11 cellular contexts compared by ENCODE assay signal in the genomic region with DNA sequence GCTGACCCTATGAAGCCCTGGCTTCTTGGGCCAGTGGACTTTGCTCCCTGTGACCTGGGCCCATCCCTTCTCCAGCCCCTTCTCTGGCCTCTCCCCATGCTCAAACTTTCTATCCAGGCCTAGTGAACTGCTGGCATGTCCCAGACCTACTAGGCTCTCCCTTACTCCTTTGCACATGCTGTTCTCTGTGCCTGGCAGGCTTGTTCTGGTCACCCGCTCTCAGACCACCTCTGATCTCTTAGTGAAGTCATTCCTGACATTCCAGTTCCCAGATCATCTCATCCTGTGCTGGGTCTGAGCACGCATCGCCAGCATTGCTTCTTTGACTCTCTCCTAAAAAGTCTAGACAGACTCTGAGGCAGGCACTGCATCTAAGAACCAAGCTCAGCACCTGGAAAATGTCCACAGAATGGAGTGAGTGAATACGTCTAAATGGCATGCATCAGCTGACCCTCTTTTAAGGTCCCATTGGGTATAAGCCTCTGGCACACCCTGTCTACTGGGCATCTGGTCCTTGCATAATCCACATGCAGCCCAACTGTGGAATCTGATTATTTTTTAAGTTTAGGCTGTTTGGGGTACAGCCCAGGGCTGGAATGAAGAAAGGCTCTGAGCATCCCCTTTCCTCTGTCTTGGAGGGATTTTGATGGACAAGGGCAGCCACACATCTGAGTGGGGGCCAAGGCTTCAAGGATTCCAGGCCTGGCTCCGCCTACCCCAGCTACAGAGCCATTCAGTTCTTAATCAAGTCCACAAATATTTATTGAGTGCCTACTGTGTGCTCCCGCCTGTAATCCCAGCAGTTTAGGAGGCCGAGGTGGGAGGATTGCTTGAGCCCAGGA.
DNase-seq lines count a peak whose midpoint lies in the region; ATAC-seq and TF ChIP-seq lines count a peak whose summit lies in the region.
"Had no signal": no experiment of that assay in that cellular context is flagged by ENCODE, and none has a peak within 500 bp of the region (broad histone marks: within the 10 kb centered on the region; RNA-seq: fewer than 3 reads in every experiment).

No MANE protein-coding gene starts in this region.

- peak overlapping the region; percentile 22 for H3K4me3 Mint-ChIP-seq in glutamatergic neuron (ENCODE audit: unreplicated experiment)
- H3K4me3 Mint-ChIP-seq: activated T-helper 17 cell treated with anti-CD3 and anti-CD28 coated beads, Interleukin-2, amount 50 U/mL, for 72 hours; CD8-positive, alpha-beta T cell had no signal

- H3K27me3 ChIP-seq in BJ (ENCODE audit: control insufficient read depth, insufficient read depth, low read length) = no peaks in the 10 kb centered on the region
- H3K27me3 ChIP-seq in ascending aorta = no peaks in the 10 kb centered on the region
- no peaks in the 10 kb centered on the region for H3K27me3 ChIP-seq in prostate gland (replicated peaks; ENCODE audit: insufficient read depth)

- H3K4me1 Mint-ChIP-seq in glutamatergic neuron (ENCODE audit: low read depth, unreplicated experiment) = peaks cover 43% of the 10 kb centered on the region
- H3K4me1 Mint-ChIP-seq: activated T-helper 17 cell treated with anti-CD3 and anti-CD28 coated beads, Interleukin-2, amount 50 U/mL, for 72 hours had no signal

- peaks cover 11% of the 10 kb centered on the region for H3K27me3 Mint-ChIP-seq in glutamatergic neuron (ENCODE audit: unreplicated experiment)

- CTCF ChIA-PET in BJ (lab: Yijun Ruan, JAX) = interaction anchor here (1.2 to 11.8 kb wide), 5 partner anchors 15 to 305 kb away, joined by 3 to 61 read pairs (median 4); no protein-coding TSS in a partner anchor

- POLR2A ChIA-PET in BJ (lab: Charles Lee) = interaction anchor here (0.6 to 0.9 kb wide), 4 partner anchors 20 to 304 kb away, joined by 3 to 8 read pairs (median 4); a partner anchor contains a TSS

- peaks cover 12% of the 10 kb centered on the region for H3K9me3 Mint-ChIP-seq in glutamatergic neuron (ENCODE audit: unreplicated experiment)
- H3K9me3 Mint-ChIP-seq: activated T-helper 17 cell treated with anti-CD3 and anti-CD28 coated beads, Interleukin-2, amount 50 U/mL, for 72 hours; CD8-positive, alpha-beta T cell had no signal

- peaks cover 35 to 77% of the 10 kb centered on the region in 2 donors for H3K4me1 ChIP-seq in ascending aorta
- peaks cover 27% of the 10 kb centered on the region for H3K4me1 ChIP-seq in prostate gland (replicated peaks)

- intact Hi-C loops in ascending aorta (cut with DNase I) (loop anchor here (2.0 kb wide), 2 partner anchors 16 to 26 kb away; no protein-coding TSS in a partner anchor), prostate gland (cut with DNase I) (no loop called here)

- H3K9me3 ChIP-seq in ascending aorta (no peaks in the 10 kb centered on the region), prostate gland (no peaks in the 10 kb centered on the region)

- 73% methylated on average over 7 of the region's 7 CpGs for WGBS in prostate gland

- H3K36me3 Mint-ChIP-seq in glutamatergic neuron (ENCODE audit: unreplicated experiment) = no peaks in the 10 kb centered on the region
- H3K36me3 Mint-ChIP-seq: CD8-positive, alpha-beta T cell had no signal

- H3K36me3 ChIP-seq in BJ (ENCODE audit: control insufficient read depth, insufficient read depth, low read length) = no peaks in the 10 kb centered on the region
- no peaks in the 10 kb centered on the region for H3K36me3 ChIP-seq in ascending aorta
- no peaks in the 10 kb centered on the region for H3K36me3 ChIP-seq in prostate gland

- H3K27ac ChIP-seq in ascending aorta (peak overlapping the region; percentile 97 to 98), prostate gland (peak overlapping the region; percentile 78 to 81)

- TF ChIP-seq CTCF in BJ (IDR thresholded peaks at IDR 0.05; ENCODE audit: insufficient read depth, low read depth, low read length) = no peak
- TF ChIP-seq CTCF in ascending aorta (IDR thresholded peaks at IDR 0.05) = no peak
- TF ChIP-seq CTCF in glutamatergic neuron (IDR thresholded peaks at IDR 0.05; ENCODE audit: partially characterized antibody, unreplicated experiment) = no peak
- TF ChIP-seq CTCF in prostate gland (IDR thresholded peaks at IDR 0.05) = no peak

- TF ChIP-seq POLR2A in prostate gland (IDR thresholded peaks at IDR 0.05) = no peak

- ATAC-seq in HG03139 (IDR thresholded peaks at IDR 0.05; ENCODE audit: unreplicated experiment) = no peak
- ATAC-seq: activated T-helper 17 cell treated with anti-CD3 and anti-CD28 coated beads, Interleukin-2, amount 50 U/mL, for 72 hours; CD8-positive, alpha-beta T cell had no signal

- DNase-seq in BJ (ENCODE audit: low read depth) (peak; percentile 91), ascending aorta (ENCODE audit: low spot score in 2 of 2) (peak in 1 of 2 donors; percentile 94), glutamatergic neuron (no peak), prostate gland (ENCODE audit: low spot score) (no peak), NCI-H2171 treated with DMSO at 0.1 percent for 48 hours (lab: John Stamatoyannopoulos, UW) (no peak), NCI-H69 (lab: John Stamatoyannopoulos, UW) (no peak)
- DNase-seq in effector CD8-positive, alpha-beta T cell (lab: John Stamatoyannopoulos, UW) = no peak
- DNase-seq: CD8-positive, alpha-beta T cell; SW 1271 had no signal

- H3K27ac Mint-ChIP-seq in glutamatergic neuron (ENCODE audit: unreplicated experiment) = no peak overlapping the region
- H3K27ac Mint-ChIP-seq: activated T-helper 17 cell treated with anti-CD3 and anti-CD28 coated beads, Interleukin-2, amount 50 U/mL, for 72 hours; CD8-positive, alpha-beta T cell had no signal

- no peak overlapping the region for H3K4me3 ChIP-seq in BJ (ENCODE audit: low read depth, low read length)
- no peak overlapping the region for H3K4me3 ChIP-seq in ascending aorta
- no peak overlapping the region for H3K4me3 ChIP-seq in prostate gland
